ENCODE assay signal across 4 cellular contexts in genomic region chr4:132457987-132458386, GRCh38.
DNase-seq lines count a peak whose midpoint lies in the region; FAIRE-seq and TF ChIP-seq lines count a peak whose summit lies in the region.
"Not testable (repeated sequence)": the region's sequence is repeated elsewhere in the genome, so short reads cannot be mapped to it uniquely, and the experiment has no call there.

No MANE protein-coding gene starts in this region.

- H3K4ac ChIP-seq in neuronal stem cell (ENCODE audit: low read length): not testable (repeated sequence)

- H3K27me3 ChIP-seq in neuronal stem cell (ENCODE audit: control insufficient read depth in 3 of 3, insufficient read depth in 3 of 3, low read depth in 1 of 3, low read length in 3 of 3); spleen (replicated peaks in 1 of 7): not testable (repeated sequence)

- H2AK5ac ChIP-seq in neuronal stem cell (ENCODE audit: low read depth, low read length): not testable (repeated sequence)

- H3K9ac ChIP-seq in kidney (ENCODE audit: low read length in 2 of 2): not testable (repeated sequence)
- H3K9ac ChIP-seq in neuronal stem cell (ENCODE audit: low read depth, low read length, poor library complexity): peak overlapping the region; percentile 4

- DNase-seq in chondrocyte (ENCODE audit: low spot score) (peak; percentile 63), kidney (peak; percentile 34), spleen (peak; percentile 34)
- DNase-seq in neuronal stem cell (ENCODE audit: low spot score): not testable (repeated sequence)

- not testable (repeated sequence) for H3K23ac ChIP-seq in neuronal stem cell (ENCODE audit: low read depth, low read length, poor library complexity)

- H2BK120ac ChIP-seq in neuronal stem cell (ENCODE audit: low read depth, low read length): not testable (repeated sequence)

- peak overlapping the region; percentile 82 for H3K14ac ChIP-seq in neuronal stem cell (ENCODE audit: low read length)

- not testable (repeated sequence) for H3K4me1 ChIP-seq in kidney (ENCODE audit: control insufficient read depth in 1 of 2, insufficient read depth in 1 of 2, low read depth in 1 of 2, low read length in 2 of 2); neuronal stem cell (ENCODE audit: control insufficient read depth in 2 of 2, insufficient read depth in 1 of 2, low read depth in 1 of 2, low read length in 2 of 2); spleen

- not testable (repeated sequence) for H3K4me2 ChIP-seq in neuronal stem cell (ENCODE audit: insufficient read depth, low read length, poor library complexity, severe bottlenecking)

- H3K27ac ChIP-seq in kidney (ENCODE audit: low read depth in 2 of 2, low read length in 2 of 2); neuronal stem cell (replicated peaks; ENCODE audit: low read length); spleen: not testable (repeated sequence)

- not testable (repeated sequence) for TF ChIP-seq POLR2A in spleen (IDR thresholded peaks at IDR 0.05)

- not testable (repeated sequence) for H2BK12ac ChIP-seq in neuronal stem cell (ENCODE audit: low read length)

- not testable (repeated sequence) for H3K36me3 ChIP-seq in kidney (ENCODE audit: control insufficient read depth in 1 of 2, insufficient read depth in 2 of 2, low read length in 2 of 2); neuronal stem cell (replicated peaks in 1 of 2; ENCODE audit: control insufficient read depth in 2 of 2, insufficient read depth in 2 of 2, low read length in 2 of 2); spleen

- H3K36me3 Mint-ChIP-seq in chondrocyte (ENCODE audit: low read depth): not testable (repeated sequence)

- not testable (repeated sequence) for H2BK5ac ChIP-seq in neuronal stem cell (ENCODE audit: low read length)

- H3K4me1 Mint-ChIP-seq in chondrocyte (ENCODE audit: low read depth): not testable (repeated sequence)

- not testable (repeated sequence) for H3K9me3 ChIP-seq in kidney (ENCODE audit: control insufficient read depth in 1 of 2, low read length in 2 of 2); neuronal stem cell (replicated peaks in 1 of 2; ENCODE audit: control insufficient read depth in 2 of 2, insufficient read depth in 1 of 2, low read depth in 1 of 2, low read length in 2 of 2)
- H3K9me3 ChIP-seq in spleen: peaks cover 0 to 35% (median 32%) of the 10 kb centered on the region in 8 donors

- H3K79me1 ChIP-seq in neuronal stem cell (ENCODE audit: low read depth, low read length): not testable (repeated sequence)

- not testable (repeated sequence) for H3K18ac ChIP-seq in neuronal stem cell (ENCODE audit: low read length)

- intact Hi-C loops in kidney (cut with DNase I); spleen (cut with DNase I; ENCODE audit: low total_unique reads): not testable (repeated sequence)

- not testable (repeated sequence) for H3K4me3 Mint-ChIP-seq in chondrocyte (ENCODE audit: unreplicated experiment)

- TF ChIP-seq CTCF in chondrocyte (IDR thresholded peaks at IDR 0.05); kidney (IDR thresholded peaks at IDR 0.05; ENCODE audit: borderline replicate concordance, extremely low read depth, insufficient read depth); spleen (IDR thresholded peaks at IDR 0.05 in 8 of 11, conservative IDR thresholded peaks at IDR 0.05 in 3 of 11): not testable (repeated sequence)

- no CpG with 5 or more reads among the region's 9 CpGs for WGBS in neuronal stem cell (ENCODE audit: extremely low coverage in 2 of 2, insufficient read length in 2 of 2, insufficient replicate concordance in 1 of 2), 2 donors
- WGBS in spleen, 5 donors: 79 to 92% (median 84%) methylated on average over 9 of the region's 9 CpGs

- H3K27ac Mint-ChIP-seq in chondrocyte (ENCODE audit: unreplicated experiment): not testable (repeated sequence)

- H3K27me3 Mint-ChIP-seq in chondrocyte (ENCODE audit: low read depth): not testable (repeated sequence)

- not testable (repeated sequence) for FAIRE-seq in kidney (lab: Jason Lieb, UNC)

- H3K9me3 Mint-ChIP-seq in chondrocyte (ENCODE audit: low read depth): peaks cover 24% of the 10 kb centered on the region

- not testable (repeated sequence) for H4K91ac ChIP-seq in neuronal stem cell (ENCODE audit: low read depth, low read length, poor library complexity)

- not testable (repeated sequence) for H4K8ac ChIP-seq in neuronal stem cell (ENCODE audit: low read depth, low read length)

- not testable (repeated sequence) for H2BK15ac ChIP-seq in neuronal stem cell (ENCODE audit: low read length)

- not testable (repeated sequence) for H2AFZ ChIP-seq in neuronal stem cell (ENCODE audit: low read length)

- not testable (repeated sequence) for H3K4me3 ChIP-seq in kidney (ENCODE audit: low read length in 2 of 2); neuronal stem cell (ENCODE audit: low read length in 2 of 2); spleen
